1 cellular context compared by ENCODE assay signal in genomic region chr10:132374176-132374575, GRCh38.
TF ChIP-seq lines count a peak whose summit lies in the region.

No MANE protein-coding gene starts in this region.

TF ChIP-seq in GM23338, 12 proteins besides CTCF, POLR2A, EP300 and RAD21:
- TF ChIP-seq ZNF114 (CRISPR knock-in tag; IDR thresholded peaks at IDR 0.05) (no peak), NANOG (IDR thresholded peaks at IDR 0.05; ENCODE audit: borderline replicate concordance) (no peak), STAT1 (IDR thresholded peaks at IDR 0.05; ENCODE audit: unreplicated experiment) (no peak), EZH2 (IDR thresholded peaks at IDR 0.05; ENCODE audit: low read depth, unreplicated experiment) (no peak), JUNB (IDR thresholded peaks at IDR 0.05; ENCODE audit: unreplicated experiment) (no peak), CREB1 (CRISPR knock-in tag; IDR thresholded peaks at IDR 0.05; ENCODE audit: low read depth) (no peak), ZNF462 (CRISPR knock-in tag; IDR thresholded peaks at IDR 0.05) (no peak), ZNF331 (CRISPR knock-in tag; IDR thresholded peaks at IDR 0.05; ENCODE audit: low read depth) (no peak), EZH2phosphoT487 (IDR thresholded peaks at IDR 0.05; ENCODE audit: unreplicated experiment) (no peak), ETS1 (IDR thresholded peaks at IDR 0.05) (no peak), POLR2AphosphoS5 (IDR thresholded peaks at IDR 0.05; ENCODE audit: low read depth) (no peak)
- TF ChIP-seq, protein P1, sequence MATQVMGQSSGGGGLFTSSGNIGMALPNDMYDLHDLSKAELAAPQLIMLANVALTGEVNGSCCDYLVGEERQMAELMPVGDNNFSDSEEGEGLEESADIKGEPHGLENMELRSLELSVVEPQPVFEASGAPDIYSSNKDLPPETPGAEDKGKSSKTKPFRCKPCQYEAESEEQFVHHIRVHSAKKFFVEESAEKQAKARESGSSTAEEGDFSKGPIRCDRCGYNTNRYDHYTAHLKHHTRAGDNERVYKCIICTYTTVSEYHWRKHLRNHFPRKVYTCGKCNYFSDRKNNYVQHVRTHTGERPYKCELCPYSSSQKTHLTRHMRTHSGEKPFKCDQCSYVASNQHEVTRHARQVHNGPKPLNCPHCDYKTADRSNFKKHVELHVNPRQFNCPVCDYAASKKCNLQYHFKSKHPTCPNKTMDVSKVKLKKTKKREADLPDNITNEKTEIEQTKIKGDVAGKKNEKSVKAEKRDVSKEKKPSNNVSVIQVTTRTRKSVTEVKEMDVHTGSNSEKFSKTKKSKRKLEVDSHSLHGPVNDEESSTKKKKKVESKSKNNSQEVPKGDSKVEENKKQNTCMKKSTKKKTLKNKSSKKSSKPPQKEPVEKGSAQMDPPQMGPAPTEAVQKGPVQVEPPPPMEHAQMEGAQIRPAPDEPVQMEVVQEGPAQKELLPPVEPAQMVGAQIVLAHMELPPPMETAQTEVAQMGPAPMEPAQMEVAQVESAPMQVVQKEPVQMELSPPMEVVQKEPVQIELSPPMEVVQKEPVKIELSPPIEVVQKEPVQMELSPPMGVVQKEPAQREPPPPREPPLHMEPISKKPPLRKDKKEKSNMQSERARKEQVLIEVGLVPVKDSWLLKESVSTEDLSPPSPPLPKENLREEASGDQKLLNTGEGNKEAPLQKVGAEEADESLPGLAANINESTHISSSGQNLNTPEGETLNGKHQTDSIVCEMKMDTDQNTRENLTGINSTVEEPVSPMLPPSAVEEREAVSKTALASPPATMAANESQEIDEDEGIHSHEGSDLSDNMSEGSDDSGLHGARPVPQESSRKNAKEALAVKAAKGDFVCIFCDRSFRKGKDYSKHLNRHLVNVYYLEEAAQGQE (IDR thresholded peaks at IDR 0.05; ENCODE audit: unreplicated experiment) = no peak
